Comparison of ENCODE assay signal across 13 cellular contexts in the genomic region with DNA sequence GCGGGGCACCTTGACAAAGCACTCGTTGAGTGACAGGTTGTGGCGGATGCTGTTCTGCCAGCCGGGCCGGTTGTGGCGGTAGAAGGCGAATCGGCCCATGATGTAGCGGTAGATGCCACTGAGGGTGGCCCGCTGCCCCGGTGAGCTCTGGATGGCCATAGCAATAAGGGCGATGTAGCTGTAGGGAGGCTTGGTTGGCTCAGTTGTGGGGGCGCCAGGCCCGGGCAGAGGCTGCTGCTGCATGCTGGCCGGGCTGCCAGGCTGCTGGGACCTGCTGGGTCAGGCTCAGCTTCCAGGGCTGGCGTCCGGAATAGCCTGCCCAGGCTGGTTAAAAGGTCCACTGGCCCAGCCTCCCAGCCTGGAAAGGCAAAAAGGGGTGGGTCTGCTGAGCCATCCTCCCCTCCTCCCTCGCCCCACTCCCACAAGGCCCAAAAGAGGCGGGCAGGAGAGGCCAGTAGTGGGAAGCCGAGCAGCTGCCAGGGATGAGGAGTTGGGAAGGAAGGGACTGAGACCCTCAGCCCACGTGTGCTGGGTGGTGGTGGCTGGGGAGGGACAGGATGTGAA. TPM values are rescaled to one million over a fixed set of nuclear protein-coding genes. Genes with fewer than 3 reads are reported as not detected.
A peak's percentile ranks its signal among the peaks of the same experiment; 100 is the strongest.
DNase-seq lines count a peak whose midpoint lies in the region; ATAC-seq and TF ChIP-seq lines count a peak whose summit lies in the region.
"Had no signal": no experiment of that assay in that cellular context is flagged by ENCODE, and none has a peak within 500 bp of the region (broad histone marks: within the 10 kb centered on the region; RNA-seq: fewer than 3 reads in every experiment).

A gene (minus strand): TSS at position 305 of the 564 bp plus-strand sequence. CDS start 62 bp downstream, at position 243.

- TF ChIP-seq CTCF in breast epithelium (IDR thresholded peaks at IDR 0.05): no peak
- no peak for TF ChIP-seq CTCF in MCF 10A (IDR thresholded peaks at IDR 0.05; ENCODE audit: unreplicated experiment)
- TF ChIP-seq CTCF in foreskin fibroblast (IDR thresholded peaks at IDR 0.05; ENCODE audit: low read depth, low read length): no peak

- H3K27me3 Mint-ChIP-seq in MCF 10A (ENCODE audit: insufficient read depth, unreplicated experiment): peaks cover 17% of the 10 kb centered on the region
- H3K27me3 Mint-ChIP-seq in activated CD4-positive, alpha-beta T cell treated with anti-CD3 and anti-CD28 coated beads, Interleukin-2, amount 10 ng/mL, durations not matched to agents 24 days and 14 days: peaks cover 5% of the 10 kb centered on the region

- BruUV-seq in MCF 10A (replicated peaks; lab: Mats Ljungman, UMichigan): no TSS peak

- peak in 1 of 2 donors; percentile 22 for DNase-seq in breast epithelium (ENCODE audit: low spot score in 2 of 2)
- no peak for DNase-seq in MCF 10A (ENCODE audit: unreplicated experiment)
- DNase-seq in left cardiac atrium: peak; percentile 77
- DNase-seq in DMS79 (lab: John Stamatoyannopoulos, UW): no peak
- no peak for DNase-seq in stimulated activated CD4-positive, alpha-beta T cell treated with anti-CD3 and anti-CD28 coated beads, Interleukin-2, amount 100 ng/mL, for 24 hours
- no peak for DNase-seq in activated CD4-positive, alpha-beta T cell treated with anti-CD3 and anti-CD28 coated beads, Interleukin-2, amount 10 ng/mL, durations not matched to agents 24 days and 14 days
- DNase-seq in foreskin fibroblast: no peak
- DNase-seq: dermis blood vessel endothelial cell, GF-D8, NCI-H1436 had no signal

- H3K4me3 ChIP-seq in breast epithelium (peak within 1 kb of the TSS; percentile 23 to 51 (median 30)), neuron (ENCODE audit: low read length) (no peak within 1 kb of the TSS), foreskin fibroblast (ENCODE audit: low read depth in 1 of 2, low read length in 2 of 2) (no peak within 1 kb of the TSS)

- no peak for TF ChIP-seq POLR2A in breast epithelium (IDR thresholded peaks at IDR 0.05)

- no peaks in the 10 kb centered on the region for H3K4me1 ChIP-seq in breast epithelium
- H3K4me1 ChIP-seq in neuron (ENCODE audit: insufficient read depth, low read length): peaks cover 25% of the 10 kb centered on the region

- H3K4me1 Mint-ChIP-seq in MCF 10A (ENCODE audit: insufficient read depth, unreplicated experiment): peaks cover 12% of the 10 kb centered on the region
- no peaks in the 10 kb centered on the region for H3K4me1 Mint-ChIP-seq in activated CD4-positive, alpha-beta T cell treated with anti-CD3 and anti-CD28 coated beads, Interleukin-2, amount 10 ng/mL, durations not matched to agents 24 days and 14 days

- H3K27ac ChIP-seq in breast epithelium: peak within 1 kb of the TSS in 1 of 2 donors; percentile 69

- intact Hi-C loops in breast epithelium (cut with DNase I; ENCODE audit: low total_unique reads) (no loop called here), MCF 10A (cut with micrococcal nuclease) (no loop called here), left cardiac atrium (cut with DNase I) (no loop called here)
- intact Hi-C loops in activated CD4-positive, alpha-beta T cell treated with anti-CD3 and anti-CD28 coated beads, Interleukin-2, amount 10 ng/mL, durations not matched to agents 24 days and 14 days (cut with micrococcal nuclease): no loop called here

- H3K27me3 ChIP-seq in breast epithelium (peaks cover 0 to 18% of the 10 kb centered on the region in 2 donors), neuron (ENCODE audit: insufficient read depth, low read length) (peaks cover 9% of the 10 kb centered on the region)

- no peak within 1 kb of the TSS for H3K4me3 Mint-ChIP-seq in MCF 10A (ENCODE audit: unreplicated experiment)
- no peak within 1 kb of the TSS for H3K4me3 Mint-ChIP-seq in activated CD4-positive, alpha-beta T cell treated with anti-CD3 and anti-CD28 coated beads, Interleukin-2, amount 10 ng/mL, durations not matched to agents 24 days and 14 days

- H3K27ac Mint-ChIP-seq in MCF 10A (ENCODE audit: low read depth, unreplicated experiment): no peak within 1 kb of the TSS
- H3K27ac Mint-ChIP-seq in activated CD4-positive, alpha-beta T cell treated with anti-CD3 and anti-CD28 coated beads, Interleukin-2, amount 10 ng/mL, durations not matched to agents 24 days and 14 days: no peak within 1 kb of the TSS
- H3K27ac Mint-ChIP-seq: activated T-helper 2 cell treated with anti-CD3 and anti-CD28 coated beads, Interferon-gamma antibody, Interleukin-2, Interleukin-4, amounts not matched to agents 10 μg/mL and 5 μg/mL and 100 μg/mL, durations not matched to agents 14 hours and 24 hours and 36 hours had no signal

- peak within 1 kb of the TSS; percentile 4 for H2AFZ ChIP-seq in neuron (ENCODE audit: low read depth, low read length)

- H3K9me3 Mint-ChIP-seq in MCF 10A (ENCODE audit: unreplicated experiment): no peaks in the 10 kb centered on the region
- no peaks in the 10 kb centered on the region for H3K9me3 Mint-ChIP-seq in activated CD4-positive, alpha-beta T cell treated with anti-CD3 and anti-CD28 coated beads, Interleukin-2, amount 10 ng/mL, durations not matched to agents 24 days and 14 days
- H3K9me3 Mint-ChIP-seq: activated T-helper 2 cell treated with anti-CD3 and anti-CD28 coated beads, Interferon-gamma antibody, Interleukin-2, Interleukin-4, amounts not matched to agents 10 μg/mL and 5 μg/mL and 100 μg/mL, durations not matched to agents 14 hours and 24 hours and 36 hours had no signal

- H3K9me3 ChIP-seq in breast epithelium (no peaks in the 10 kb centered on the region), neuron (ENCODE audit: low read length) (no peaks in the 10 kb centered on the region)

- peak; percentile 57 to 68 for ATAC-seq in left cardiac atrium

- CTCF ChIA-PET in MCF 10A (lab: Yijun Ruan, JAX): interaction anchor here (0.6 to 4.9 kb wide), 10 partner anchors 9 to 233 kb away, joined by 3 to 50 read pairs (median 4); no protein-coding TSS in a partner anchor

- POLR2A ChIA-PET in MCF 10A (lab: Yijun Ruan, JAX): interaction anchor here (1.2 kb wide), 1 partner anchor 106 kb away, joined by 4 read pairs; a partner anchor contains a TSS

- H3K36me3 ChIP-seq in breast epithelium (no peaks in the 10 kb centered on the region), neuron (ENCODE audit: insufficient read depth, low read length) (no peaks in the 10 kb centered on the region)

- H3K36me3 Mint-ChIP-seq in MCF 10A (ENCODE audit: insufficient read depth, unreplicated experiment): no peaks in the 10 kb centered on the region
- no peaks in the 10 kb centered on the region for H3K36me3 Mint-ChIP-seq in activated CD4-positive, alpha-beta T cell treated with anti-CD3 and anti-CD28 coated beads, Interleukin-2, amount 10 ng/mL, durations not matched to agents 24 days and 14 days (ENCODE audit: low read depth)

RNA-seq across cellular contexts. Expression of the gene that starts here (rescaled TPM):
- under 1 TPM in 2 of 3 donors, not detected in 1; 0.44 to 0.98 TPM for total RNA-seq in breast epithelium
- total RNA-seq in MCF 10A (2022): not detected in 2 replicates
- 1 to 10 TPM; 1.6 to 3.1 TPM for total RNA-seq in left cardiac atrium
- total RNA-seq in activated CD4-positive, alpha-beta T cell treated with anti-CD3 and anti-CD28 coated beads, Interleukin-2, amount 10 ng/mL, durations not matched to agents 24 days and 14 days: not detected in 2 replicates
- total RNA-seq: activated T-helper 2 cell treated with anti-CD3 and anti-CD28 coated beads, Interferon-gamma antibody, Interleukin-2, Interleukin-4, amounts not matched to agents 10 μg/mL and 5 μg/mL and 100 μg/mL, durations not matched to agents 14 hours and 24 hours and 36 hours; dermis blood vessel endothelial cell; pulmonary artery endothelial cell had no signal

Comparison
In these comparisons a context has a peak if more than half of its experiments do, and no peak if none do; other contexts are left out.
1. H3K4me3 ChIP-seq: peak in breast epithelium (3 of 3); none in neuron (single experiment) and foreskin fibroblast (0 of 2).